ENCODE assay signal across 24 cellular contexts in the genomic region with DNA sequence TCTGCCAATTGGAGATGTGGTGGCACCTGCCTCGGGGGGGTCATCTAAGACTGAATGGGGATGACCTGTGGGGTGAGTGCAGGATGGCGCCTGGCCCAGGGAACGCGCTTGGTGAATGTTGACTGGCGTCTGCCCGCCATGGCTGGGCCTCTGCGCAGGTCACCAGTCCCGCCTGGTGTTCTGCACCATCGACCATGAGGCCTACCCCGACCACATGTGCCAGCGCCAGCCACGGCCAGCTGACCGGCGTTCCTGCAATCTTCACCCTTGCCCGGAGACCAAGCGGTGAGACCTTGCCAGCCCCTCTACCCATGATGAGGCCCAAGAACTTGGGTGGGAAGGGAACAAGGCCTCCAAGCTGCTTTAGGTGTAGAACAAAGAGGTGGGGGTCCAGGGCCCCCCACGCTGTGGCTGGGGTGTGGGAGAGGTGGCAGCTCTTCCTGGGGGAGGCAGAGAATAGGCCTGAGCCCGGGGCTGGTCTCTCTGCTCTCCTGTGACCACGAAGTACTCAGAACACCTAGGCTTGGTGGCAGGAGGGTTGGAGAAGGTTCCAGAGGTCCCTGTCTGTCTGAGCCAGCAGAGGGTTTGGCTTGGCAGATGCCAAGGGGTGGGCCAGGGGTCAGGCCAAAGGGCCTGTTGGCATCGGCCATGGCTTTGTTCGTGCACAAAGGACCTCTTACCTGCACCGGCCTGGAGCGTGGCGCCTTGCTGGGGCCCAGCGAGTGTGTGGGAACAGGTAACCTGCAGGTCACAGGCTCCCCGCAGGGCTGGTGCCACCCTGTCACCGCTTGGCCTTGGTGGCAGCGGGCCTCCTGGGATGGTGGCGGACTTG. TPM values are rescaled to one million over a fixed set of nuclear protein-coding genes. Genes with fewer than 3 reads are reported as not detected.
"Had no signal": no experiment of that assay in that cellular context is flagged by ENCODE, and none has a peak within 500 bp of the region (broad histone marks: within the 10 kb centered on the region; RNA-seq: fewer than 3 reads in every experiment).

No MANE protein-coding gene starts in this region.

- H3K36me3 ChIP-seq: adrenal gland, breast epithelium, MG63 had no signal

- H3K4me2 ChIP-seq: KMS-11 had no signal

- H3K4me1 ChIP-seq: adrenal gland, breast epithelium had no signal

- DNase-seq: activated CD4-positive, alpha-beta T cell treated with anti-CD3 and anti-CD28 coated beads for 48 hours; activated CD4-positive, alpha-beta T cell treated with anti-CD3 and anti-CD28 coated beads, Interleukin-2, amount 50 U/mL, for 4 hours; activated CD4-positive, CD25-positive, alpha-beta regulatory T cell treated with anti-CD3 and anti-CD28 coated beads, Interleukin-2, amount 50 U/mL, for 72 hours; activated CD8-positive, alpha-beta memory T cell treated with anti-CD3 and anti-CD28 coated beads, Interleukin-2, amount 50 U/mL, for 48 hours; activated CD8-positive, alpha-beta T cell treated with anti-CD3 and anti-CD28 coated beads, Interleukin-2, amount 10 ng/mL, durations not matched to agents 7 days and 5 days; activated naive CD4-positive, alpha-beta T cell treated with anti-CD3 and anti-CD28 coated beads, Interleukin-2, amount 50 U/mL, for 16 hours; activated naive CD8-positive, alpha-beta T cell treated with anti-CD3 and anti-CD28 coated beads, Interleukin-2, amount 10 ng/mL, durations not matched to agents 7 days and 5 days; activated T-cell treated with anti-CD3 and anti-CD28 coated beads, Interleukin-2, amount 50 U/mL, for 1 hour; adrenal gland; anterior cingulate cortex; central memory CD4-positive, alpha-beta T cell; MG63; NCI-H1105; NCI-H1436; NCI-H1694 treated with DMSO at 0.1 percent for 48 hours; NCI-H2029 treated with DMSO at 0.1 percent for 48 hours; NCI-H524; PC-3; SHP77 treated with DMSO at 0.1 percent for 48 hours had no signal

- ATAC-seq: activated CD8-positive, alpha-beta T cell treated with anti-CD3 and anti-CD28 coated beads, Interleukin-2, amount 10 ng/mL, durations not matched to agents 7 days and 5 days; PC-3; WTC11 had no signal

- H3K4me3 ChIP-seq: adrenal gland, breast epithelium, MG63 had no signal

- H3K27me3 ChIP-seq: adrenal gland, breast epithelium, MG63 had no signal

- H3K27ac ChIP-seq: adrenal gland, breast epithelium, KMS-11 had no signal

- H3K9ac ChIP-seq: KMS-11 had no signal

- H3K9me3 ChIP-seq: adrenal gland, breast epithelium, MG63 had no signal

- FAIRE-seq: RCC 7860 had no signal

RNA-seq across cellular contexts. Expression of a gene that starts 15.4 kb away (rescaled TPM):
- total RNA-seq: SK-MEL-5 had no signal
